8 cellular contexts compared by ENCODE assay signal in genomic region chr11:72752088-72752914, GRCh38. TPM values are rescaled to one million over a fixed set of nuclear protein-coding genes. Genes with fewer than 3 reads are reported as not detected.
DNase-seq lines count a peak whose midpoint lies in the region; ATAC-seq and TF ChIP-seq lines count a peak whose summit lies in the region.

TSS of gene ARAP1 (minus strand) at chr11:72752408. CDS start at chr11:72727128, 25,280 bp downstream.

- H3K9me3 ChIP-seq in Panc1 (ENCODE audit: control insufficient read depth, insufficient read depth, low read depth, low read length): no peaks in the 10 kb centered on the region

- H3K4me3 Mint-ChIP-seq in activated T-cell treated with anti-CD3 and anti-CD28 coated beads, Interleukin-2, amount 50 U/mL, for 72 hours: peak within 1 kb of the TSS; percentile 93 to 96
- H3K4me3 Mint-ChIP-seq in naive B cell: peak within 1 kb of the TSS; percentile 91 to 99 (median 96)
- H3K4me3 Mint-ChIP-seq in stimulated activated memory B cell treated with anti-CD40 and anti-IgM and Interleukin-4, amounts not matched to agents 10 μg/mL and 1 μg/mL and 100 μg/mL, for 72 hours: peak within 1 kb of the TSS; percentile 88

- no TSS peak for BruUV-seq in Panc1 (replicated peaks; lab: Mats Ljungman, UMichigan)

- ATAC-seq in GM19025 (IDR thresholded peaks at IDR 0.05; ENCODE audit: low read depth, unreplicated experiment) (peak; percentile 59), HG03521 (IDR thresholded peaks at IDR 0.05; ENCODE audit: unreplicated experiment) (peak; percentile 55), Panc1 (peak; percentile 91), naive B cell (ENCODE audit: low read depth in 2 of 2) (peak; percentile 81 to 84)
- ATAC-seq in activated T-cell treated with anti-CD3 and anti-CD28 coated beads, Interleukin-2, amount 50 U/mL, for 72 hours (replicated peaks in 1 of 2): peak; percentile 88 to 91
- peak; percentile 89 for ATAC-seq in stimulated activated memory B cell treated with anti-CD40 and anti-IgM and Interleukin-4, amounts not matched to agents 10 μg/mL and 1 μg/mL and 100 μg/mL, for 72 hours

- H3K27ac ChIP-seq in Panc1 (ENCODE audit: low read length): peak within 1 kb of the TSS; percentile 87

- DNase-seq in AG10803 (ENCODE audit: low read depth): peak; percentile 62
- DNase-seq in Panc1 (ENCODE audit: low read depth, low spot score): peak; percentile 32
- DNase-seq in activated T-cell treated with anti-CD3 and anti-CD28 coated beads, Interleukin-2, amount 50 U/mL, for 72 hours: peak; percentile 75 to 78
- DNase-seq in fibroblast of gingiva (ENCODE audit: low read depth): peak; percentile 66
- DNase-seq in naive B cell: peak; percentile 70

- in situ Hi-C loops in Panc1 (cut with HindIII; ENCODE audit: low pct_unique_long_range_greater_than_20kb, low sequenced_read_pairs): no loop called here

- CTCF ChIA-PET in Panc1 (lab: Charles Lee): interaction anchor here (0.6 to 1.0 kb wide), 3 partner anchors 27 to 126 kb away, joined by 5 to 10 read pairs (median 5); no protein-coding TSS in a partner anchor

- POLR2A ChIA-PET in Panc1 (lab: Charles Lee): no interaction called here

- H3K36me3 Mint-ChIP-seq in activated T-cell treated with anti-CD3 and anti-CD28 coated beads, Interleukin-2, amount 50 U/mL, for 72 hours (ENCODE audit: insufficient read depth in 2 of 2): no peaks in the 10 kb centered on the region
- H3K36me3 Mint-ChIP-seq in naive B cell: no peaks in the 10 kb centered on the region
- peaks cover 13% of the 10 kb centered on the region for H3K36me3 Mint-ChIP-seq in stimulated activated memory B cell treated with anti-CD40 and anti-IgM and Interleukin-4, amounts not matched to agents 10 μg/mL and 1 μg/mL and 100 μg/mL, for 72 hours

- no peaks in the 10 kb centered on the region for H3K9me3 Mint-ChIP-seq in activated T-cell treated with anti-CD3 and anti-CD28 coated beads, Interleukin-2, amount 50 U/mL, for 72 hours
- H3K9me3 Mint-ChIP-seq in naive B cell: no peaks in the 10 kb centered on the region
- H3K9me3 Mint-ChIP-seq in stimulated activated memory B cell treated with anti-CD40 and anti-IgM and Interleukin-4, amounts not matched to agents 10 μg/mL and 1 μg/mL and 100 μg/mL, for 72 hours: no peaks in the 10 kb centered on the region

- no peaks in the 10 kb centered on the region for H3K27me3 ChIP-seq in Panc1 (ENCODE audit: control insufficient read depth, insufficient read depth, low read length)

- peaks cover 17% of the 10 kb centered on the region for H3K4me1 ChIP-seq in Panc1 (ENCODE audit: control insufficient read depth, insufficient read depth, low read length)

- H3K27me3 Mint-ChIP-seq in activated T-cell treated with anti-CD3 and anti-CD28 coated beads, Interleukin-2, amount 50 U/mL, for 72 hours (ENCODE audit: low read depth): no peaks in the 10 kb centered on the region
- no peaks in the 10 kb centered on the region for H3K27me3 Mint-ChIP-seq in naive B cell
- no peaks in the 10 kb centered on the region for H3K27me3 Mint-ChIP-seq in stimulated activated memory B cell treated with anti-CD40 and anti-IgM and Interleukin-4, amounts not matched to agents 10 μg/mL and 1 μg/mL and 100 μg/mL, for 72 hours

- H3K27ac Mint-ChIP-seq in activated T-cell treated with anti-CD3 and anti-CD28 coated beads, Interleukin-2, amount 50 U/mL, for 72 hours: peak within 1 kb of the TSS; percentile 91
- H3K27ac Mint-ChIP-seq in naive B cell: peak within 1 kb of the TSS; percentile 97 to 99 (median 97)
- peak within 1 kb of the TSS; percentile 77 for H3K27ac Mint-ChIP-seq in stimulated activated memory B cell treated with anti-CD40 and anti-IgM and Interleukin-4, amounts not matched to agents 10 μg/mL and 1 μg/mL and 100 μg/mL, for 72 hours

- H3K4me3 ChIP-seq in AG10803 (ENCODE audit: low read length) (peak within 1 kb of the TSS; percentile 83), Panc1 (ENCODE audit: low read depth in 2 of 2, low read length in 2 of 2) (peak within 1 kb of the TSS; percentile 84 to 89)

- TF ChIP-seq CTCF in AG10803 (conservative IDR thresholded peaks at IDR 0.05; ENCODE audit: low read length) (peak; percentile 17; the same call in 1 of the 2 replicates), Panc1 (IDR thresholded peaks at IDR 0.05) (no peak)

- intact Hi-C loops in Panc1 (cut with micrococcal nuclease; ENCODE audit: unreplicated experiment): no loop called here

- peaks cover 6% of the 10 kb centered on the region; the same call in 1 of the 2 replicates for H3K36me3 ChIP-seq in Panc1 (ENCODE audit: control insufficient read depth, insufficient read depth, low read length)

- H3K4me1 Mint-ChIP-seq in activated T-cell treated with anti-CD3 and anti-CD28 coated beads, Interleukin-2, amount 50 U/mL, for 72 hours (ENCODE audit: low read depth): peaks cover 42% of the 10 kb centered on the region
- H3K4me1 Mint-ChIP-seq in naive B cell: peaks cover 47 to 68% (median 54%) of the 10 kb centered on the region in 3 donors
- H3K4me1 Mint-ChIP-seq in stimulated activated memory B cell treated with anti-CD40 and anti-IgM and Interleukin-4, amounts not matched to agents 10 μg/mL and 1 μg/mL and 100 μg/mL, for 72 hours: peaks cover 58% of the 10 kb centered on the region

RNA-seq across cellular contexts. Expression of gene ARAP1, which starts in this region (rescaled TPM):
- total RNA-seq in Panc1 (2021; ENCODE audit: unreplicated experiment): 73.6 TPM
- polyA plus RNA-seq in Panc1 (2012; ENCODE audit: insufficient read length): 108 TPM
- total RNA-seq in activated T-cell treated with anti-CD3 and anti-CD28 coated beads, Interleukin-2, amount 50 U/mL, for 72 hours: 10 to 100 TPM; 81.7 to 93.4 TPM
- 10 to 100 TPM in 5 of 6 donors, 1 to 10 TPM in 1; 3.3 to 30.2 (median 14.0) TPM for polyA plus RNA-seq in naive B cell (ENCODE audit: low read depth in 6 of 6)

Comparison
In these comparisons a context has a peak if more than half of its experiments do, and no peak if none do; other contexts are left out.
1. Peak in every context shown above with its lines: DNase-seq, ATAC-seq, H3K4me3 ChIP-seq and H3K27ac ChIP-seq.